Comparison of ENCODE assay signal across 11 cellular contexts in the genomic region with DNA sequence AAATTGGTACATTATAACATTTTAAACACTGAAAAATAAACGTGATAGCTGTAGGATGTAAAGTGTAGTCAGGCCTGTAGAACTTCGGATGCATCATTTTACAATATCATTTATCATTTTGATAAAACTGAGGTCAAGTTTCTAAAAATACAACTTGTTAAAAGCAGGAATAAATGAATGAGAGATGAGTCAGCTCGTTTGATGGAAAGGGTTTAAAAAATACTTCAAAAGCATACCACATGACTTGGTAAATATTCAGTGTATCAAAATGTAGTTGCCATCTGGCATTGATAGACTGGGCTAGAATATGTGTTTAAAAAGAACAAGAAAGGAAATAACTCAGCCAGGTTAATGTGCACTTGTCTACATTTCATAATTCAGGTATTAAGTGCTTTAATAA.
DNase-seq lines count a peak whose midpoint lies in the region; ATAC-seq, FAIRE-seq and TF ChIP-seq lines count a peak whose summit lies in the region.
"Had no signal": no experiment of that assay in that cellular context is flagged by ENCODE, and none has a peak within 500 bp of the region (broad histone marks: within the 10 kb centered on the region; RNA-seq: fewer than 3 reads in every experiment).

No MANE protein-coding gene starts in this region.

- peak; percentile 44 for DNase-seq in HFF-Myc (ENCODE audit: extremely low read depth, low read depth)
- peak; percentile 71 for DNase-seq in bronchial epithelial cell (ENCODE audit: low read depth)
- DNase-seq in left lung = no peak
- no peak for DNase-seq in islet precursor cell
- DNase-seq in naive thymus-derived CD8-positive, alpha-beta T cell = no peak
- DNase-seq: activated gamma-delta T cell treated with Interleukin-2 at 50 U/mL for 16 hours, substantia nigra had no signal

- peaks cover under 1 to 12% (median 2%) of the 10 kb centered on the region in 3 donors for H3K36me3 Mint-ChIP-seq in naive thymus-derived CD8-positive, alpha-beta T cell

- no peak overlapping the region for H3K27ac Mint-ChIP-seq in naive thymus-derived CD8-positive, alpha-beta T cell

- intact Hi-C loops in left lung (cut with DNase I) = no loop called here

- TF ChIP-seq CTCF in HFF-Myc (IDR thresholded peaks at IDR 0.05; ENCODE audit: low read depth, low read length, missing control alignments) (no peak), bronchial epithelial cell (IDR thresholded peaks at IDR 0.05; ENCODE audit: insufficient read depth, low read length, severe bottlenecking) (no peak), left lung (IDR thresholded peaks at IDR 0.05) (no peak)

- H3K27me3 ChIP-seq in ACC112 (ENCODE audit: insufficient read depth, low read length) = no peaks in the 10 kb centered on the region
- H3K27me3 ChIP-seq in bronchial epithelial cell (ENCODE audit: control insufficient read depth, insufficient read depth, low read length) = no peaks in the 10 kb centered on the region
- no peaks in the 10 kb centered on the region for H3K27me3 ChIP-seq in left lung

- H3K9me3 Mint-ChIP-seq in naive thymus-derived CD8-positive, alpha-beta T cell = peaks cover 0 to 4% (median 0%) of the 10 kb centered on the region in 9 donors

- H3K27me3 Mint-ChIP-seq in naive thymus-derived CD8-positive, alpha-beta T cell = no peaks in the 10 kb centered on the region

- H3K9me3 ChIP-seq in left lung = no peaks in the 10 kb centered on the region

- H3K36me3 ChIP-seq in ACC112 (ENCODE audit: insufficient read depth, low read length) (no peaks in the 10 kb centered on the region), bronchial epithelial cell (ENCODE audit: control insufficient read depth, insufficient read depth, low read length) (no peaks in the 10 kb centered on the region), left lung (no peaks in the 10 kb centered on the region)

- POLR2A ChIA-PET in naive thymus-derived CD8-positive, alpha-beta T cell (lab: Charles Lee) = no interaction called here

- no peak for FAIRE-seq in bronchial epithelial cell (lab: Jason Lieb, UNC)

- no peak overlapping the region for H3K4me3 Mint-ChIP-seq in naive thymus-derived CD8-positive, alpha-beta T cell

- no peaks in the 10 kb centered on the region for H3K79me2 ChIP-seq in ACC112 (ENCODE audit: control insufficient read depth, insufficient read depth, low read length, unreplicated experiment)

- ATAC-seq in left lung = peak; percentile 63
- no peak for ATAC-seq in GM18907 (IDR thresholded peaks at IDR 0.05; ENCODE audit: unreplicated experiment)
- ATAC-seq in naive thymus-derived CD8-positive, alpha-beta T cell = no peak
- ATAC-seq in GM21447 (IDR thresholded peaks at IDR 0.05; ENCODE audit: unreplicated experiment) = no peak

- no peak overlapping the region for H2AFZ ChIP-seq in ACC112 (ENCODE audit: low read length, unreplicated experiment)

- H3K4me1 ChIP-seq in ACC112 (ENCODE audit: control insufficient read depth, insufficient read depth, low read length, unreplicated experiment) = peaks cover 25% of the 10 kb centered on the region
- H3K4me1 ChIP-seq in left lung = peaks cover 0 to 9% of the 10 kb centered on the region in 2 donors

- H3K4me1 Mint-ChIP-seq in naive thymus-derived CD8-positive, alpha-beta T cell = peaks cover 0 to 9% (median 4%) of the 10 kb centered on the region in 4 donors

- H3K4me3 ChIP-seq in ACC112 (ENCODE audit: low read depth, low read length) (no peak overlapping the region; the same call in 1 of the 2 replicates), HFF-Myc (replicated peaks; ENCODE audit: low read depth, low read length) (no peak overlapping the region), bronchial epithelial cell (ENCODE audit: low read depth, low read length) (no peak overlapping the region), left lung (no peak overlapping the region)

- H3K27ac ChIP-seq in ACC112 (ENCODE audit: low read depth, low read length) (peak overlapping the region; percentile 51), left lung (peak overlapping the region in 1 of 2 donors; percentile 34)
- H3K27ac ChIP-seq: VCaP had no signal

Comparison
In these comparisons a context has a peak if more than half of its experiments do, and no peak if none do; other contexts are left out.
1. DNase-seq: peak in HFF-Myc (single experiment) and bronchial epithelial cell (single experiment); none in left lung (0 of 2), islet precursor cell (single experiment) and naive thymus-derived CD8-positive, alpha-beta T cell (0 of 10).